In the genomic region with DNA sequence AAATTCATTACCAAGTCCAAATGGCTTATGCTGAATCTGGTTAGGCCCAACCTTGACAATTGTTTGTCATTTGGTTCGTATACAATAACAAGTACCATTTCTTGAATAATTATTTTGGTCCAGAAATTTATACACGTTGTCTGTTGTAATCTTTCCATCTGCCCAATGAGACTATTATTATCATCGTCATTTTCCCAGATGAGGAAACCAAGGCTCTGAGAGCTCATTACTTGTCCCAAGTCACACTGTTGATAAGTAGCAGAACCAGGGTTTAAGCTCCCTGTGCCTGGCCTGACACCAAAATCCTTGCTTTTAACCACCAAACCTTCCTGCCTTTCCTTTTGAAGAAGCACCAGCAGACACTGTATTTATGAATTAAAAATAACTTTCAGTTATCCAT, we compare ENCODE assay signal across 8 cellular contexts.
"Had no signal": no experiment of that assay in that cellular context is flagged by ENCODE, and none has a peak within 500 bp of the region (broad histone marks: within the 10 kb centered on the region; RNA-seq: fewer than 3 reads in every experiment).

No MANE protein-coding gene starts in this region.

- FAIRE-seq: H1, H54, HepG2, K562 had no signal

- H3K9me3 Mint-ChIP-seq: H9 had no signal

- ATAC-seq: GM23338, HepG2, K562 had no signal

- H3K27ac Mint-ChIP-seq: GM23338, H9 had no signal

- H2AFZ ChIP-seq: GM23338 had no signal

- DNase-seq: H9, HCEC 1CT, IMR-90 had no signal

- H3K4me2 ChIP-seq: GM23338 had no signal

- H3K4me3 ChIP-seq: GM23338, K562 had no signal

- H3K4me3 Mint-ChIP-seq: GM23338, H9 had no signal
